1 cellular context compared by ENCODE assay signal in genomic region chr6:34618430-34619182, GRCh38.
TF ChIP-seq lines count a peak whose summit lies in the region.

No MANE protein-coding gene starts in this region.

TF ChIP-seq in GM12878, 131 proteins besides CTCF, POLR2A, EP300 and RAD21 (continued from another document):
- TF ChIP-seq ZBTB4 (CRISPR knock-in tag; IDR thresholded peaks at IDR 0.05) (no peak), FOXM1 (IDR thresholded peaks at IDR 0.05; ENCODE audit: low read depth, low read length) (no peak), ZSCAN29 (IDR thresholded peaks at IDR 0.05) (no peak), GABPA (IDR thresholded peaks at IDR 0.05; ENCODE audit: low read depth) (no peak), IRF4 (IDR thresholded peaks at IDR 0.05; ENCODE audit: low read depth, low read length) (no peak), MTA2 (IDR thresholded peaks at IDR 0.05; ENCODE audit: low read depth) (no peak)
TF ChIP-seq in GM12878: peak in this region for 0.
